1 cellular context compared by ENCODE assay signal in genomic region chr18:57026316-57026715, GRCh38.
TF ChIP-seq lines count a peak whose summit lies in the region.

No MANE protein-coding gene starts in this region.

TF ChIP-seq in GM23338, 12 proteins besides CTCF, POLR2A, EP300 and RAD21 (continued from another document):
- no peak for TF ChIP-seq EZH2 (IDR thresholded peaks at IDR 0.05; ENCODE audit: low read depth, unreplicated experiment)
- no peak for TF ChIP-seq REST (IDR thresholded peaks at IDR 0.05; ENCODE audit: unreplicated experiment)
- TF ChIP-seq CREB1 (CRISPR knock-in tag; IDR thresholded peaks at IDR 0.05; ENCODE audit: low read depth) = no peak
- no peak for TF ChIP-seq POLR2AphosphoS5 (IDR thresholded peaks at IDR 0.05; ENCODE audit: low read depth)
- TF ChIP-seq JUNB (IDR thresholded peaks at IDR 0.05; ENCODE audit: unreplicated experiment) = no peak
- TF ChIP-seq ZNF114 (CRISPR knock-in tag; IDR thresholded peaks at IDR 0.05) = no peak
- no peak for TF ChIP-seq ZNF331 (CRISPR knock-in tag; IDR thresholded peaks at IDR 0.05; ENCODE audit: low read depth)
- no peak for TF ChIP-seq NANOG (IDR thresholded peaks at IDR 0.05; ENCODE audit: borderline replicate concordance)
